19 cellular contexts compared by ENCODE assay signal in the genomic region with DNA sequence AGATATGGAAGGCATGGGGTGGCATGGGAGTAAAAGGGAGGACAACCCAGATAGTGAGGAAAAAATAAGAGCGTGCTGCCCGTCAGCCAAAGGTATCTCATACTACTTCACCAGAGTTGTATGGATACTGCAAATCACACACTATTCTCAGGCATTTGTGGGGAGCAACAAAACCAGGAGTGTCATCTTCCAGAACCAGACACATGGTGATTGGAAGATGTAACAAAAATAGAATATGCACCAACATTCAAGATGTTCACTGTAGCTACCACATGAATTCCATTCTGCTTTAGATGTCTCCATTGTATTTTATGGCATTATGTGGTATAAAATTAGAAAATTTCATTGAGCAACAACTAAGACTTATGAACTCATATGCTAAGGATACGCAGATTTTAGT.
"Had no signal": no experiment of that assay in that cellular context is flagged by ENCODE, and none has a peak within 500 bp of the region (broad histone marks: within the 10 kb centered on the region; RNA-seq: fewer than 3 reads in every experiment).

No MANE protein-coding gene starts in this region.

- H3K4me3 Mint-ChIP-seq: nephron progenitor cell; T-helper 2 cell treated with Interferon-gamma antibody and Interleukin-4, amounts not matched to agents 5 μg/mL and 100 μg/mL, for 36 hours had no signal

- DNase-seq: activated CD4-positive, alpha-beta T cell treated with anti-CD3 and anti-CD28 coated beads, Interleukin-2, amount 50 U/mL, for 1 hour; activated gamma-delta T cell treated with Interleukin-2 at 50 U/mL for 16 hours; caudate nucleus; colonic mucosa; islet precursor cell; midbrain; nephron progenitor cell; occipital lobe; right cardiac atrium; small intestine; stimulated activated CD4-positive, alpha-beta T cell treated with anti-CD3 and anti-CD28 coated beads, Interleukin-4, amount 100 ng/mL, for 24 hours; stimulated activated CD8-positive, alpha-beta memory T cell treated with anti-CD3 and anti-CD28 coated beads, Interleukin-4, amount 100 ng/mL, for 48 hours; stimulated activated naive CD4-positive, alpha-beta T cell treated with Interleukin-2 at 50 U/mL for 16 hours; upper lobe of left lung had no signal

- H3K9me3 ChIP-seq: colonic mucosa, gastroesophageal sphincter, prostate gland, SJSA1, upper lobe of left lung had no signal

- H3K36me3 ChIP-seq: colonic mucosa, prostate gland had no signal

- H3K27me3 ChIP-seq: colonic mucosa, gastroesophageal sphincter, SJSA1, upper lobe of left lung had no signal

- ATAC-seq: gastroesophageal sphincter, right cardiac atrium had no signal

- H3K9me3 Mint-ChIP-seq: nephron progenitor cell; T-helper 2 cell treated with Interferon-gamma antibody and Interleukin-4, amounts not matched to agents 5 μg/mL and 100 μg/mL, for 36 hours had no signal

- H3K27ac ChIP-seq: colonic mucosa, gastroesophageal sphincter, prostate gland, SJSA1, upper lobe of left lung had no signal

- H3K4me3 ChIP-seq: colonic mucosa, gastroesophageal sphincter, lung, prostate gland, SJSA1, upper lobe of left lung had no signal

- H3K4me1 Mint-ChIP-seq: nephron progenitor cell had no signal

- H3K4me1 ChIP-seq: colonic mucosa had no signal

- H3K27ac Mint-ChIP-seq: nephron progenitor cell; T-helper 2 cell treated with Interferon-gamma antibody and Interleukin-4, amounts not matched to agents 5 μg/mL and 100 μg/mL, for 36 hours had no signal
